ENCODE assay signal across 8 cellular contexts in genomic region chr17:78131172-78132085, GRCh38. TPM values are rescaled to one million over a fixed set of nuclear protein-coding genes. Genes with fewer than 3 reads are reported as not detected.
DNase-seq lines count a peak whose midpoint lies in the region; ATAC-seq and TF ChIP-seq lines count a peak whose summit lies in the region.

No MANE protein-coding gene starts in this region.

- H3K79me2 ChIP-seq in trophoblast cell (ENCODE audit: control insufficient read depth, insufficient read depth, low read length, poor library complexity), result peaks cover 10% of the 10 kb centered on the region

- H3K9me3 ChIP-seq in duodenal mucosa (ENCODE audit: control insufficient read depth in 1 of 2, low read length in 2 of 2) (no peaks in the 10 kb centered on the region), trophoblast cell (ENCODE audit: insufficient read depth, low read depth, low read length) (no peaks in the 10 kb centered on the region)

- H3K27me3 ChIP-seq in GM06990 (replicated peaks; ENCODE audit: control insufficient read depth, insufficient read depth, low read length) (no peaks in the 10 kb centered on the region), duodenal mucosa (ENCODE audit: control insufficient read depth in 1 of 2, insufficient read depth in 2 of 2, low read length in 2 of 2) (no peaks in the 10 kb centered on the region), trophoblast cell (ENCODE audit: insufficient read depth, low read length) (no peaks in the 10 kb centered on the region)

- H3K9ac ChIP-seq in duodenal mucosa (ENCODE audit: low read depth in 1 of 2, low read length in 2 of 2), result peak overlapping the region in 1 of 2 donors; percentile 39
- H3K9ac ChIP-seq in trophoblast cell (ENCODE audit: low read length), result no peak overlapping the region

- H2AFZ ChIP-seq in trophoblast cell (ENCODE audit: insufficient read depth, low read length, poor library complexity), result no peak overlapping the region

- peaks cover 31% of the 10 kb centered on the region for H3K36me3 ChIP-seq in GM06990 (ENCODE audit: control insufficient read depth, insufficient read depth, low read length)
- H3K36me3 ChIP-seq in duodenal mucosa (ENCODE audit: control insufficient read depth in 1 of 2, insufficient read depth in 2 of 2, low read length in 2 of 2), result peaks cover 0 to 7% of the 10 kb centered on the region in 2 donors
- peaks cover 2% of the 10 kb centered on the region in 2 experiments for H3K36me3 ChIP-seq in trophoblast cell (ENCODE audit: control insufficient read depth in 1 of 2, insufficient read depth in 2 of 2, low read length in 2 of 2)

- no peak overlapping the region for H2BK5ac ChIP-seq in trophoblast cell (ENCODE audit: low read depth, low read length, poor library complexity)

- H2BK12ac ChIP-seq in trophoblast cell (ENCODE audit: low read length), result peak overlapping the region; percentile 10

- no peak overlapping the region for H2AK5ac ChIP-seq in trophoblast cell (ENCODE audit: low read length)

- H4K8ac ChIP-seq in trophoblast cell (ENCODE audit: low read depth, low read length), result no peak overlapping the region

- peak; percentile 63 for DNase-seq in GM06990 (ENCODE audit: extremely low read depth, insufficient read length)
- DNase-seq in trophoblast cell, result no peak
- DNase-seq in GM19238 (ENCODE audit: insufficient read length, low spot score), result no peak
- no peak for DNase-seq in NCI-H2029 (lab: John Stamatoyannopoulos, UW)
- no peak for DNase-seq in cortex of kidney (lab: John Stamatoyannopoulos, UW)
- no peak for DNase-seq in NCI-H2029 treated with DMSO at 0.1 percent for 48 hours (lab: John Stamatoyannopoulos, UW)

- H3K4me1 ChIP-seq in duodenal mucosa (ENCODE audit: control insufficient read depth in 1 of 2, insufficient read depth in 2 of 2, low read length in 2 of 2) (peaks cover 30 to 59% of the 10 kb centered on the region in 2 donors), trophoblast cell (ENCODE audit: control insufficient read depth in 1 of 2, insufficient read depth in 2 of 2, low read length in 2 of 2) (peaks cover 6 to 20% of the 10 kb centered on the region in 2 experiments)

- H4K12ac ChIP-seq in trophoblast cell (ENCODE audit: low read depth, low read length), result no peak overlapping the region

- WGBS in trophoblast cell (ENCODE audit: extremely low coverage, insufficient coverage, insufficient read length), result no CpG with 5 or more reads among the region's 74 CpGs

- no peak overlapping the region for H3K18ac ChIP-seq in trophoblast cell (ENCODE audit: low read length)

- peak overlapping the region; percentile 62 for H3K4me2 ChIP-seq in trophoblast cell (ENCODE audit: low read length)

- H3K23ac ChIP-seq in trophoblast cell (ENCODE audit: low read length), result no peak overlapping the region

- no peak overlapping the region for H3K4ac ChIP-seq in trophoblast cell (ENCODE audit: low read depth, low read length)

- H3K14ac ChIP-seq in trophoblast cell (ENCODE audit: low read length), result peak overlapping the region; percentile 21

- peak overlapping the region; percentile 72 for H3K4me3 ChIP-seq in GM06990 (replicated peaks; ENCODE audit: low read depth, low read length)
- peak overlapping the region; percentile 55 to 65 for H3K4me3 ChIP-seq in duodenal mucosa (ENCODE audit: low read depth in 1 of 2, low read length in 2 of 2)
- no peak overlapping the region for H3K4me3 ChIP-seq in trophoblast cell (ENCODE audit: low read depth, low read length)

- TF ChIP-seq CTCF in GM06990 (IDR thresholded peaks at IDR 0.05; ENCODE audit: insufficient read depth, low read length, poor library complexity, severe bottlenecking), result no peak

- no peak overlapping the region for H2BK120ac ChIP-seq in trophoblast cell (ENCODE audit: insufficient read depth, low read length, poor library complexity)

- no peak overlapping the region for H3K27ac ChIP-seq in duodenal mucosa (ENCODE audit: low read depth, low read length)
- no peak overlapping the region for H3K27ac ChIP-seq in trophoblast cell (ENCODE audit: low read depth, low read length)

- peak overlapping the region; percentile 29 for H4K91ac ChIP-seq in trophoblast cell (ENCODE audit: low read depth, low read length)

- H3K79me1 ChIP-seq in trophoblast cell (ENCODE audit: low read length), result peaks cover 14% of the 10 kb centered on the region

- peak; percentile 25 for ATAC-seq in SK-N-SH treated with all-trans-retinoic acid at 6 μM for 48 hours

TF ChIP-seq in SK-N-SH treated with all-trans-retinoic acid at 6 μM for 48 hours, 23 proteins besides CTCF, POLR2A, EP300 and RAD21:
- no peak for TF ChIP-seq TCF4 (CRISPR knock-in tag; IDR thresholded peaks at IDR 0.05; ENCODE audit: borderline replicate concordance)
- no peak for TF ChIP-seq TSHZ2 (CRISPR knock-in tag; IDR thresholded peaks at IDR 0.05)
- no peak for TF ChIP-seq ZFP3 (CRISPR knock-in tag; IDR thresholded peaks at IDR 0.05)
- no peak for TF ChIP-seq ESRRG (CRISPR knock-in tag; IDR thresholded peaks at IDR 0.05)
- TF ChIP-seq ZNF70 (CRISPR knock-in tag; IDR thresholded peaks at IDR 0.05), result no peak
- TF ChIP-seq ZNF565 (CRISPR knock-in tag; conservative IDR thresholded peaks at IDR 0.05; ENCODE audit: low read depth), result no peak

RNA-seq across cellular contexts. Expression of gene TMC8, which starts 0.9 kb away (rescaled TPM):
- 0.26 and 0.70 TPM in 2 replicates for polyA plus RNA-seq in trophoblast cell (2013)

RNA-seq across cellular contexts. Expression of gene TMC6, which starts 2.9 kb away (rescaled TPM):
- polyA plus RNA-seq in trophoblast cell (2013), result 36.7 and 38.3 TPM in 2 replicates

RNA-seq across cellular contexts. Expression of gene C17orf99, which starts 14.8 kb away (rescaled TPM):
- not detected in 2 replicates for polyA plus RNA-seq in trophoblast cell (2013)

RNA-seq across cellular contexts. Expression of gene SYNGR2, which starts 37.0 kb away (rescaled TPM):
- 30.3 and 34.2 TPM in 2 replicates for polyA plus RNA-seq in trophoblast cell (2013)

RNA-seq across cellular contexts. Expression of gene TK1, which starts 55.4 kb away (rescaled TPM):
- polyA plus RNA-seq in trophoblast cell (2013), result 55.5 and 56.1 TPM in 2 replicates
